ENCODE assay signal across 2 cellular contexts in genomic region chr17:38477417-38477816, GRCh38. TPM values are rescaled to one million over a fixed set of nuclear protein-coding genes. Genes with fewer than 3 reads are reported as not detected.
"Had no signal": no experiment of that assay in that cellular context is flagged by ENCODE, and none has a peak within 500 bp of the region (broad histone marks: within the 10 kb centered on the region; RNA-seq: fewer than 3 reads in every experiment).

No MANE protein-coding gene starts in this region.

RNA-seq across cellular contexts. Expression of gene ARHGAP23, which starts 49.2 kb away (rescaled TPM):
- total RNA-seq: naive thymus-derived CD8-positive, alpha-beta T cell had no signal
- polyA plus RNA-seq: naive thymus-derived CD4-positive, alpha-beta T cell had no signal
